ENCODE assay signal across 29 cellular contexts in genomic region chr3:126941721-126942270, GRCh38. TPM values are rescaled to one million over a fixed set of nuclear protein-coding genes. Genes with fewer than 3 reads are reported as not detected.
A peak's percentile ranks its signal among the peaks of the same experiment; 100 is the strongest.
DNase-seq lines count a peak whose midpoint lies in the region; ATAC-seq and TF ChIP-seq lines count a peak whose summit lies in the region.
"Had no signal": no experiment of that assay in that cellular context is flagged by ENCODE, and none has a peak within 500 bp of the region (broad histone marks: within the 10 kb centered on the region; RNA-seq: fewer than 3 reads in every experiment).

No MANE protein-coding gene starts in this region.

- H3K4me1 Mint-ChIP-seq in GM23338: peaks cover 12% of the 10 kb centered on the region

- H3K27me3 ChIP-seq in BLaER1 (no peaks in the 10 kb centered on the region), GM23338 (ENCODE audit: insufficient read depth) (no peaks in the 10 kb centered on the region), right lobe of liver (no peaks in the 10 kb centered on the region)
- H3K27me3 ChIP-seq: dorsolateral prefrontal cortex, gastroesophageal sphincter, ovary, upper lobe of left lung had no signal

- no peaks in the 10 kb centered on the region for H3K79me2 ChIP-seq in GM23338 (replicated peaks; ENCODE audit: insufficient read depth)

- 79% methylated on average over 3 of the region's 5 CpGs for WGBS in right lobe of liver (ENCODE audit: insufficient coverage, low coverage, low lambda C conversion rate, missing lambda C conversion rate)

- intact Hi-C loops in right lobe of liver (cut with DNase I): no loop called here

- H3K4me3 ChIP-seq in BLaER1: no peak overlapping the region
- no peak overlapping the region for H3K4me3 ChIP-seq in GM23338
- no peak overlapping the region for H3K4me3 ChIP-seq in right lobe of liver
- H3K4me3 ChIP-seq: dorsolateral prefrontal cortex, gastroesophageal sphincter, ovary, SK-N-MC, upper lobe of left lung had no signal

- H3K9me3 ChIP-seq in BLaER1 (no peaks in the 10 kb centered on the region), right lobe of liver (no peaks in the 10 kb centered on the region)
- H3K9me3 ChIP-seq: Caco-2, gastroesophageal sphincter, ovary, upper lobe of left lung had no signal

- H3K9ac ChIP-seq in BLaER1: no peak overlapping the region

- H3K9me2 ChIP-seq in GM23338 (ENCODE audit: insufficient read depth): no peaks in the 10 kb centered on the region

- H3K27ac ChIP-seq in BLaER1: no peak overlapping the region
- H3K27ac ChIP-seq in GM23338 (ENCODE audit: low read depth): no peak overlapping the region
- H3K27ac ChIP-seq in right lobe of liver: no peak overlapping the region
- H3K27ac ChIP-seq: dorsolateral prefrontal cortex, gastroesophageal sphincter, ovary, SK-N-MC, upper lobe of left lung had no signal

- ATAC-seq in GM23338: no peak
- ATAC-seq in right lobe of liver: no peak
- no peak for ATAC-seq in GM18519 (IDR thresholded peaks at IDR 0.05; ENCODE audit: low FRiP score, unreplicated experiment)
- ATAC-seq: activated T-helper 17 cell treated with anti-CD3 and anti-CD28 coated beads, Interleukin-2, amount 50 U/mL, for 72 hours; gastroesophageal sphincter had no signal

- H4K20me1 ChIP-seq in BLaER1: no peaks in the 10 kb centered on the region
- no peaks in the 10 kb centered on the region; the same call in 1 of the 2 replicates for H4K20me1 ChIP-seq in GM23338 (replicated peaks; ENCODE audit: insufficient read depth)

- H3K36me3 ChIP-seq in BLaER1 (0 out of 2 replicates have a peak, but pooled peaks cover 7% of the 10 kb centered on the region), GM23338 (ENCODE audit: insufficient read depth) (no peaks in the 10 kb centered on the region), right lobe of liver (no peaks in the 10 kb centered on the region)
- H3K36me3 ChIP-seq: ovary, upper lobe of left lung had no signal

- H2AFZ ChIP-seq in GM23338: no peak overlapping the region

- H3K9me3 Mint-ChIP-seq in GM23338: no peaks in the 10 kb centered on the region
- H3K9me3 Mint-ChIP-seq: activated CD4-positive, alpha-beta memory T cell treated with anti-CD3 and anti-CD28 coated beads, Interleukin-2, amount 10 ng/mL, durations not matched to agents 7 days and 5 days; activated T-helper 17 cell treated with anti-CD3 and anti-CD28 coated beads, Interleukin-2, amount 50 U/mL, for 72 hours; nephron progenitor cell; stimulated activated naive B cell treated with anti-CD40 and anti-IgM and Interleukin-4, amounts not matched to agents 10 μg/mL and 1 μg/mL and 100 μg/mL, for 72 hours had no signal

- TF ChIP-seq CTCF in GM23338 (conservative IDR thresholded peaks at IDR 0.05; ENCODE audit: low read depth in 2 of 2) (no peak), right lobe of liver (IDR thresholded peaks at IDR 0.05) (no peak)

- no peaks in the 10 kb centered on the region for H3F3A ChIP-seq in GM23338 (replicated peaks; ENCODE audit: low read depth)

- H3K4me2 ChIP-seq in BLaER1 (peak overlapping the region; percentile 72), GM23338 (no peak overlapping the region)

- H3K4me3 Mint-ChIP-seq in GM23338: no peak overlapping the region
- H3K4me3 Mint-ChIP-seq: activated CD4-positive, alpha-beta memory T cell treated with anti-CD3 and anti-CD28 coated beads, Interleukin-2, amount 10 ng/mL, durations not matched to agents 7 days and 5 days; activated naive CD8-positive, alpha-beta T cell; activated T-helper 17 cell treated with anti-CD3 and anti-CD28 coated beads, Interleukin-2, amount 50 U/mL, for 72 hours; nephron progenitor cell; stimulated activated naive B cell treated with anti-CD40 and anti-IgM and Interleukin-4, amounts not matched to agents 10 μg/mL and 1 μg/mL and 100 μg/mL, for 72 hours had no signal

- DNase-seq in GM23338 (ENCODE audit: low spot score) (no peak), amniotic epithelial cell (ENCODE audit: low read depth) (peak; percentile 22), kidney glomerular epithelial cell (lab: John Stamatoyannopoulos, UW) (peak; percentile 26), right lobe of liver (no peak), NCI-H748 treated with DMSO at 0.1 percent for 48 hours (lab: John Stamatoyannopoulos, UW) (no peak)
- no peak for DNase-seq in activated effector memory CD4-positive, alpha-beta T cell treated with anti-CD3 and anti-CD28 coated beads, Interleukin-2, amount 50 U/mL, for 16 hours
- DNase-seq: activated CD4-positive, alpha-beta memory T cell treated with anti-CD3 and anti-CD28 coated beads, Interleukin-2, amount 10 ng/mL, durations not matched to agents 7 days and 5 days; activated CD4-positive, alpha-beta T cell treated with anti-CD3 and anti-CD28 coated beads for 1 hour; activated CD8-positive, alpha-beta memory T cell treated with anti-CD3 and anti-CD28 coated beads, Interleukin-2, amount 50 U/mL, for 48 hours; C1 segment of cervical spinal cord; cerebellar nuclear complex; DND-41; hippocampal formation; NCI-H2029; NCI-H526 treated with DMSO at 0.1 percent for 48 hours; nephron progenitor cell; ovary; stimulated activated CD4-positive, alpha-beta T cell treated with anti-CD3 and anti-CD28 coated beads, Interleukin-12 subunit alpha, Interleukin-12 subunit beta, amount 100 ng/mL, for 4 hours; stimulated activated CD4-positive, alpha-beta T cell treated with anti-CD3 and anti-CD28 coated beads, Interleukin-4, amount 100 ng/mL, for 4 hours; stimulated activated naive B cell treated with anti-CD40 and anti-IgM and Interleukin-4, amounts not matched to agents 10 μg/mL and 1 μg/mL and 100 μg/mL, for 72 hours; upper lobe of left lung had no signal

- H3K27ac Mint-ChIP-seq in GM23338: peak overlapping the region; percentile 39; the same call in 1 of the 2 replicates
- H3K27ac Mint-ChIP-seq: activated CD4-positive, alpha-beta memory T cell treated with anti-CD3 and anti-CD28 coated beads, Interleukin-2, amount 10 ng/mL, durations not matched to agents 7 days and 5 days; activated naive CD8-positive, alpha-beta T cell; activated T-helper 17 cell treated with anti-CD3 and anti-CD28 coated beads, Interleukin-2, amount 50 U/mL, for 72 hours; nephron progenitor cell; stimulated activated naive B cell treated with anti-CD40 and anti-IgM and Interleukin-4, amounts not matched to agents 10 μg/mL and 1 μg/mL and 100 μg/mL, for 72 hours had no signal

- no peak for TF ChIP-seq POLR2A in right lobe of liver (IDR thresholded peaks at IDR 0.05)

- no peaks in the 10 kb centered on the region for H3K36me3 Mint-ChIP-seq in GM23338 (ENCODE audit: low read depth)

- peaks cover 75% of the 10 kb centered on the region for H3K4me1 ChIP-seq in BLaER1
- no peaks in the 10 kb centered on the region for H3K4me1 ChIP-seq in GM23338 (ENCODE audit: insufficient read depth)
- no peaks in the 10 kb centered on the region for H3K4me1 ChIP-seq in right lobe of liver
- H3K4me1 ChIP-seq: Caco-2 had no signal

- H3K27me3 Mint-ChIP-seq in GM23338 (ENCODE audit: insufficient read depth, low read depth, poor library complexity): peaks cover 1% of the 10 kb centered on the region
- H3K27me3 Mint-ChIP-seq: activated CD4-positive, alpha-beta memory T cell treated with anti-CD3 and anti-CD28 coated beads, Interleukin-2, amount 10 ng/mL, durations not matched to agents 7 days and 5 days; activated naive CD8-positive, alpha-beta T cell; activated T-helper 17 cell treated with anti-CD3 and anti-CD28 coated beads, Interleukin-2, amount 50 U/mL, for 72 hours; stimulated activated naive B cell treated with anti-CD40 and anti-IgM and Interleukin-4, amounts not matched to agents 10 μg/mL and 1 μg/mL and 100 μg/mL, for 72 hours had no signal

TF ChIP-seq in GM23338, 12 proteins besides CTCF, POLR2A, EP300 and RAD21 (continues in another document):
- no peak for TF ChIP-seq CREB1 (CRISPR knock-in tag; IDR thresholded peaks at IDR 0.05; ENCODE audit: low read depth)
- TF ChIP-seq NANOG (IDR thresholded peaks at IDR 0.05; ENCODE audit: borderline replicate concordance): no peak
- TF ChIP-seq ETS1 (IDR thresholded peaks at IDR 0.05): no peak
- no peak for TF ChIP-seq EZH2 (IDR thresholded peaks at IDR 0.05; ENCODE audit: low read depth, unreplicated experiment)
- no peak for TF ChIP-seq ZNF114 (CRISPR knock-in tag; IDR thresholded peaks at IDR 0.05)
- TF ChIP-seq POLR2AphosphoS5 (IDR thresholded peaks at IDR 0.05; ENCODE audit: low read depth): no peak
- no peak for TF ChIP-seq ZNF331 (CRISPR knock-in tag; IDR thresholded peaks at IDR 0.05; ENCODE audit: low read depth)

RNA-seq across cellular contexts. Expression of gene PLXNA1, which starts 41.1 kb away (rescaled TPM):
- 73.5 and 80.2 TPM in 2 replicates for total RNA-seq in GM23338 (2014; rRNA removed; shearing (Covaris generic))
- 10.6 and 11.0 TPM in 2 replicates for polyA plus RNA-seq in GM23338 (2016; fragmentation: Nextera tagmentation; extraction: Ambion mirVana)
- 1 to 10 TPM; 2.0 to 8.7 (median 5.6) TPM for total RNA-seq in right lobe of liver

Comparison
In these comparisons a context has a peak if more than half of its experiments do, and no peak if none do; other contexts are left out.
1. DNase-seq: peak in amniotic epithelial cell (single experiment) and kidney glomerular epithelial cell (single experiment); none in GM23338 (single experiment), right lobe of liver (0 of 3), NCI-H748 treated with DMSO at 0.1 percent for 48 hours (single experiment) and activated effector memory CD4-positive, alpha-beta T cell treated with anti-CD3 and anti-CD28 coated beads, Interleukin-2, amount 50 U/mL, for 16 hours (single experiment).